Comparison of ENCODE assay signal across 8 cellular contexts in the genomic region with DNA sequence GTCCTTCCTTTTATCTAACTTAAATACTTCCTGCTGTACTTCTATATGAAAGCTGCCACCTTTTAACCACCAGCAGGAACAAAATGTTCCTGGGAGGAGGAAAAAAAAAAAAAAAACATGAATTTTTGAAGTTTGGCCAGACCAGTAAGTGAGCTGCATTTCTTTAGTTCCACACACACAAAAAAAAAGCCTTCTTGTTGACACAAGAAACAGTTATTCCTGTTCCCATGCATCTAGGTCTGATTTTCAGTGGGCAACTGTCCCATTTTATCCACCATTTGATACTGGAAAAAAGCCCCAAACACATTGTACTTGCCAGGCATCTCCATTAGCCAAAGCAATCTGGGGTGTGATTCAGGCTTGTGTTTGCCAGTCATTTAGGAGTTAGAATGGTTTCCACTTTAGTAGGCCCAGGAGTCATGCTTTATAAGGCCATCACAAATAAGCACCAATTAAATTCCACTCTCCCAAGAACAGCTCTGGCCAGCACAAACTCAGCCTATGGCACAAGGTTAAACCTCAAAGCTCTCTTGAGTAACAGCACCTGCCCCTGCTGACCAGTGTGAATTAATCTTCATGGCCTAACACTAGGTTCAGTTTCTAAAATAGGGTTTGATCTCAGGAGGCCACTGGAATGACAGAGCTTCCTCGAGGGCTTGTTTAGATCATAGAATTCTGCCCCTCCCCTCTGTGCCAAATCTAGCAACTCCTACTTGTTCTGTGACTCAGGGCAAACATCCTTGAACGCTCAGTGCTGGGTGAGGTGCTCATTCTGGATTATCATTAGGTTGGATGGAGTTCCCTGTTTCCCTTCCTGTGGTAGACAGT.
DNase-seq lines count a peak whose midpoint lies in the region; ATAC-seq, FAIRE-seq and TF ChIP-seq lines count a peak whose summit lies in the region.

No MANE protein-coding gene starts in this region.

- no peak for ATAC-seq in T-cell (replicated peaks in 1 of 4)

- H2AK5ac ChIP-seq in H1 (ENCODE audit: low read depth, low read length): no peak overlapping the region

- H4K91ac ChIP-seq in H1 (replicated peaks; ENCODE audit: insufficient read length, low read length): no peak overlapping the region

- H3K9ac ChIP-seq in H1 (replicated peaks in 1 of 4; ENCODE audit: extremely low read depth in 1 of 4, low read depth in 3 of 4, low read length in 3 of 4): no peak overlapping the region

- H3K23me2 ChIP-seq in H1 (ENCODE audit: low read depth, low read length): peaks cover 4% of the 10 kb centered on the region; the same call in 1 of the 2 replicates

- H3K56ac ChIP-seq in H1 (replicated peaks; ENCODE audit: insufficient read length, low read depth, low read length): no peak overlapping the region

- POLR2A ChIA-PET in H1 (lab: Charles Lee; ENCODE audit: partially characterized antibody) (interaction anchor here (0.9 kb wide), 3 partner anchors 8 to 12 kb away, joined by 3 read pairs; no protein-coding TSS in a partner anchor), T-cell (lab: Charles Lee) (interaction anchor here in 1 of 2 donors (0.6 to 0.7 kb wide), 2 partner anchors 534 to 1216 kb away, joined by 3 to 11 read pairs; no protein-coding TSS in a partner anchor)

- no peak for TF ChIP-seq POLR2A in H1 (IDR thresholded peaks at IDR 0.05; ENCODE audit: control extremely low read depth in 1 of 2, low read depth in 2 of 2, low read length in 2 of 2)

- no peaks in the 10 kb centered on the region for H3K27me3 ChIP-seq in H1 (replicated peaks in 1 of 4; ENCODE audit: control insufficient read depth in 3 of 4, extremely low read depth in 1 of 4, insufficient read depth in 3 of 4, low read length in 3 of 4)

- no peak overlapping the region for H3K23ac ChIP-seq in H1 (ENCODE audit: insufficient read length)

- no peaks in the 10 kb centered on the region for H3K79me2 ChIP-seq in H1 (ENCODE audit: control insufficient read depth in 1 of 2, insufficient read depth in 2 of 2, low read length in 2 of 2)

- H3K36me3 Mint-ChIP-seq in nephron (ENCODE audit: low read depth) (no peaks in the 10 kb centered on the region), T-cell (no peaks in the 10 kb centered on the region)

- H3K9me3 ChIP-seq in H1 (ENCODE audit: insufficient read depth in 2 of 2, low read depth in 1 of 2, low read length in 1 of 2): no peaks in the 10 kb centered on the region

- no peak for FAIRE-seq in H1 (lab: Jason Lieb, UNC)

- no peak overlapping the region for H2BK15ac ChIP-seq in H1 (ENCODE audit: low read length)

- H2BK5ac ChIP-seq in H1 (ENCODE audit: low read depth, low read length): no peak overlapping the region

- H3K4me1 Mint-ChIP-seq in nephron (peaks cover 10% of the 10 kb centered on the region), T-cell (no peaks in the 10 kb centered on the region)

- no peak overlapping the region for H3K14ac ChIP-seq in H1 (ENCODE audit: insufficient read length)

- no peaks in the 10 kb centered on the region for H3K79me1 ChIP-seq in H1 (ENCODE audit: low read depth, low read length)

- 0 out of 4 replicates have a peak overlapping the region, but pooled peaks of 1 of the 2 experiments have one; percentile 6 for H3K4me2 ChIP-seq in H1 (ENCODE audit: insufficient read depth in 1 of 2, low read depth in 2 of 2, low read length in 2 of 2)

- H3K4me1 ChIP-seq in H1 (replicated peaks in 1 of 4; ENCODE audit: control insufficient read depth in 3 of 4, insufficient read depth in 4 of 4, low read length in 3 of 4): peaks cover 0 to 2% (median under 1%) of the 10 kb centered on the region in 4 experiments; a peak in 1 of 7 replicates

- TF ChIP-seq RAD21 in H1 (IDR thresholded peaks at IDR 0.05 in 1 of 2, conservative IDR thresholded peaks at IDR 0.05 in 1 of 2; ENCODE audit: low read depth in 2 of 2, low read length in 2 of 2): no peak

- H3K27ac ChIP-seq in H1 (ENCODE audit: low read depth, low read length): no peak overlapping the region

- H3K27ac Mint-ChIP-seq in nephron (peak overlapping the region; percentile 72 to 80 (median 78)), T-cell (no peak overlapping the region)

- H4K20me1 ChIP-seq in H1 (replicated peaks in 1 of 2; ENCODE audit: control insufficient read depth in 1 of 2, insufficient read depth in 2 of 2, low read length in 2 of 2): no peaks in the 10 kb centered on the region

- WGBS in H1 (ENCODE audit: extremely low coverage in 1 of 2, insufficient coverage in 1 of 2, insufficient read length in 1 of 2, insufficient replicate concordance in 2 of 2, low coverage in 1 of 2, low lambda C conversion rate in 2 of 2, missing lambda C conversion rate in 1 of 2), 2 experiments: 76% methylated on average over 2 of the region's 2 CpGs; no CpG with 5 or more reads in 1 of the 2 experiments

- H3K18ac ChIP-seq in H1 (ENCODE audit: extremely low read depth, low read length): no peak overlapping the region

- DNase-seq in AG20443 (ENCODE audit: low spot score) (peak; percentile 76), NCI-H2029 treated with DMSO at 0.1 percent for 48 hours (lab: John Stamatoyannopoulos, UW) (peak; percentile 41), H1 (ENCODE audit: low read depth in 1 of 2, low spot score in 2 of 2) (no peak), mesenteric fat pad (ENCODE audit: low spot score) (no peak), T-cell (no peak), NCI-H1436 treated with DMSO at 0.1 percent for 48 hours (lab: John Stamatoyannopoulos, UW) (no peak)
- DNase-seq in activated CD4-positive, alpha-beta T cell treated with anti-CD3 and anti-CD28 coated beads, Interleukin-2, amount 50 U/mL, for 48 hours: no peak

- CTCF ChIA-PET in H1 (lab: Charles Lee; ENCODE audit: partially characterized antibody): interaction anchor here (0.6 to 2.3 kb wide), 3 partner anchors 48 to 439 kb away, joined by 3 to 8 read pairs (median 7); no protein-coding TSS in a partner anchor
- CTCF ChIA-PET in T-cell (lab: Charles Lee): interaction anchor here in 1 of 2 donors (0.5 kb wide), 1 partner anchor 439 kb away, joined by 5 read pairs; no protein-coding TSS in a partner anchor

- no peak overlapping the region for H2BK120ac ChIP-seq in H1 (replicated peaks; ENCODE audit: low read depth, low read length)

- H3K9me3 Mint-ChIP-seq in nephron: no peaks in the 10 kb centered on the region
- no peaks in the 10 kb centered on the region for H3K9me3 Mint-ChIP-seq in T-cell

- H4K5ac ChIP-seq in H1 (ENCODE audit: insufficient read length, low read depth, low read length): no peak overlapping the region

- no peak overlapping the region for H3K4ac ChIP-seq in H1 (replicated peaks; ENCODE audit: insufficient read length, low read depth, low read length)

- no peaks in the 10 kb centered on the region for H3K36me3 ChIP-seq in H1 (ENCODE audit: control insufficient read depth in 2 of 4, insufficient read depth in 4 of 4, low read length in 3 of 4)

- no peaks in the 10 kb centered on the region for H3K27me3 Mint-ChIP-seq in nephron (ENCODE audit: low read depth)
- peaks cover 12 to 13% of the 10 kb centered on the region in 2 donors for H3K27me3 Mint-ChIP-seq in T-cell

- H2BK20ac ChIP-seq in H1 (ENCODE audit: low read length): no peak overlapping the region

- TF ChIP-seq EP300 in H1 (IDR thresholded peaks at IDR 0.05; ENCODE audit: borderline replicate concordance in 1 of 2, low read depth in 2 of 2, low read length in 2 of 2): no peak

- H3K4me3 Mint-ChIP-seq in nephron (peak overlapping the region in 2 of 3 experiments; percentile 9 to 52), T-cell (no peak overlapping the region)

- H2AFZ ChIP-seq in H1 (ENCODE audit: low read length): 0 out of 2 replicates have a peak overlapping the region, but pooled peaks have one; percentile 19

- H2BK12ac ChIP-seq in H1 (ENCODE audit: low read depth, low read length): no peak overlapping the region

- no peak for TF ChIP-seq CTCF in H1 (IDR thresholded peaks at IDR 0.05; ENCODE audit: control extremely low read depth in 1 of 3, insufficient read depth in 1 of 3, low read depth in 1 of 3, low read length in 3 of 3)
- no peak for TF ChIP-seq CTCF in nephron (IDR thresholded peaks at IDR 0.05; ENCODE audit: unreplicated experiment in 3 of 3)

- H3K4me3 ChIP-seq in H1 (ENCODE audit: extremely low read depth in 1 of 4, insufficient read depth in 2 of 4, low read depth in 3 of 4, low read length in 4 of 4): no peak overlapping the region

- H4K8ac ChIP-seq in H1 (ENCODE audit: extremely low read depth, insufficient read depth, low read length): no peak overlapping the region

TF ChIP-seq in H1, 55 proteins besides CTCF, POLR2A, EP300 and RAD21:
- TF ChIP-seq POU5F1 (IDR thresholded peaks at IDR 0.05; ENCODE audit: low read depth, low read length) (no peak), POLR2AphosphoS5 (IDR thresholded peaks at IDR 0.05; ENCODE audit: low read depth, low read length) (no peak), TEAD4 (IDR thresholded peaks at IDR 0.05; ENCODE audit: low read depth, low read length) (no peak)
TF ChIP-seq in H1: peak in this region for 0.

Comparison
In these comparisons a context has a peak if more than half of its experiments do, and no peak if none do; other contexts are left out.
1. DNase-seq: peak in AG20443 (single experiment) and NCI-H2029 treated with DMSO at 0.1 percent for 48 hours (single experiment); none in H1 (0 of 2), mesenteric fat pad (single experiment), activated CD4-positive, alpha-beta T cell treated with anti-CD3 and anti-CD28 coated beads, Interleukin-2, amount 50 U/mL, for 48 hours (0 of 2), T-cell (0 of 34) and NCI-H1436 treated with DMSO at 0.1 percent for 48 hours (single experiment).
2. H3K27ac Mint-ChIP-seq: peak in nephron (3 of 3); none in T-cell (0 of 2).
3. H3K4me3 Mint-ChIP-seq: peak in nephron (2 of 3); none in T-cell (0 of 3).